In the genomic region with DNA sequence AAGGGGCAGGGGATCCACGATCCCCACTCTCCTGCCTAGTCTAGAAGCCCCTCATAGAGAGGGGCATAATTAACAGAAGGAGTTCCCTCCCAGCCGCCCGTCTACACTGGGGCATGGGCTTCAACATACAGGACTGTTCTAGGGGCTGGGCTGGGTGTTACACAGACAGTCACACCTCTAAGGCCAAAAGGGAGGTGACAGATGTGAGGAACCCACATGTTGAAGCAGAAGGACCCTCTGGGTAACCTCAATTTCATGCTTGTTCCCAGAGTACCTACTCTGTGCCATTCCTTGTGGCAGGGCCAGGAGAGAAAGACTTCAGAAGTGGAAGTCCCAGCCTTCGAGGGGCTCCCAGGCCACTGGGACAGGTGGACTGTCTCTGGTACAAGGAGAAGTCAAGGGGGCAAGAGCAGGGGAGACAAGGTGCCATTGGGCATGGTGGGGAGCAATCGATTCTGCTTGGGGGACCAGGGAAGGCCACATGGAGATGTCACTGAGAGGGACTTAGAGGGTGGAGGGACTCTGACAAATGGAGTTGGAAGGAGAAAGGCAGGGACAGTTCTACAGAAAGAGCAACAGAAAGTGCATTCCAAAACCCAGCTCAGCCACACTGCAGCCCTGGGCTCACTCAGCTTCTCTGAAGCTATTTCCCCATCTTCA, we compare ENCODE assay signal across 14 cellular contexts.
"Had no signal": no experiment of that assay in that cellular context is flagged by ENCODE, and none has a peak within 500 bp of the region (broad histone marks: within the 10 kb centered on the region; RNA-seq: fewer than 3 reads in every experiment).

No MANE protein-coding gene starts in this region.

- DNase-seq: activated CD8-positive, alpha-beta memory T cell treated with anti-CD3 and anti-CD28 coated beads, Interleukin-2, amount 10 ng/mL, durations not matched to agents 7 days and 5 days; activated naive CD4-positive, alpha-beta T cell; activated naive CD8-positive, alpha-beta T cell treated with anti-CD3 and anti-CD28 coated beads, Interleukin-2, amount 50 U/mL, for 24 hours; activated T-cell treated with anti-CD3 and anti-CD28 coated beads, Interleukin-2, amount 50 U/mL, for 72 hours; central memory CD4-positive, alpha-beta T cell; left colon; stimulated activated CD4-positive, alpha-beta T cell treated with anti-CD3 and anti-CD28 coated beads, Interleukin-2, amount 100 ng/mL, for 48 hours; stimulated activated naive CD4-positive, alpha-beta T cell treated with Interleukin-2 at 50 U/mL for 16 hours had no signal

- H3K9me3 ChIP-seq: neutrophil, right lobe of liver, thoracic aorta had no signal

- H3K4me3 Mint-ChIP-seq: activated CD8-positive, alpha-beta memory T cell treated with anti-CD3 and anti-CD28 coated beads, Interleukin-2, amount 10 ng/mL, durations not matched to agents 7 days and 5 days; activated naive CD8-positive, alpha-beta T cell treated with anti-CD3 and anti-CD28 coated beads, Interleukin-2, amount 50 U/mL, for 24 hours; activated T-cell treated with anti-CD3 and anti-CD28 coated beads, Interleukin-2, amount 50 U/mL, for 72 hours; dendritic cell treated with granulocyte-macrophage colony-stimulating factor and Interleukin-4, amounts not matched to agents 40 ng/mL and 50 ng/mL, for 4 days had no signal

- H3K9me3 Mint-ChIP-seq: activated naive CD8-positive, alpha-beta T cell treated with anti-CD3 and anti-CD28 coated beads, Interleukin-2, amount 50 U/mL, for 24 hours; dendritic cell treated with granulocyte-macrophage colony-stimulating factor and Interleukin-4, amounts not matched to agents 40 ng/mL and 50 ng/mL, for 4 days had no signal

- H3K27ac Mint-ChIP-seq: activated CD8-positive, alpha-beta memory T cell treated with anti-CD3 and anti-CD28 coated beads, Interleukin-2, amount 10 ng/mL, durations not matched to agents 7 days and 5 days; activated naive CD8-positive, alpha-beta T cell treated with anti-CD3 and anti-CD28 coated beads, Interleukin-2, amount 50 U/mL, for 24 hours; activated T-cell treated with anti-CD3 and anti-CD28 coated beads, Interleukin-2, amount 50 U/mL, for 72 hours; dendritic cell treated with granulocyte-macrophage colony-stimulating factor and Interleukin-4, amounts not matched to agents 40 ng/mL and 50 ng/mL, for 4 days; progenitor cell of endocrine pancreas had no signal

- H3K4me3 ChIP-seq: right lobe of liver, thoracic aorta had no signal

- H3K27ac ChIP-seq: neutrophil, right lobe of liver had no signal

- H3K27me3 ChIP-seq: right lobe of liver had no signal

- H3K27me3 Mint-ChIP-seq: activated naive CD8-positive, alpha-beta T cell treated with anti-CD3 and anti-CD28 coated beads, Interleukin-2, amount 50 U/mL, for 24 hours had no signal

- ATAC-seq: activated CD4-positive, CD25-positive, alpha-beta regulatory T cell treated with anti-CD3 and anti-CD28 coated beads, Interleukin-2, amount 50 U/mL, for 24 hours; activated CD8-positive, alpha-beta memory T cell treated with anti-CD3 and anti-CD28 coated beads, Interleukin-2, amount 10 ng/mL, durations not matched to agents 7 days and 5 days; activated naive CD8-positive, alpha-beta T cell treated with anti-CD3 and anti-CD28 coated beads, Interleukin-2, amount 50 U/mL, for 24 hours; activated T-cell treated with anti-CD3 and anti-CD28 coated beads, Interleukin-2, amount 50 U/mL, for 72 hours; left colon; right lobe of liver had no signal

- H3K36me3 ChIP-seq: neutrophil, right lobe of liver, thoracic aorta had no signal

- H3K36me3 Mint-ChIP-seq: activated CD8-positive, alpha-beta memory T cell treated with anti-CD3 and anti-CD28 coated beads, Interleukin-2, amount 10 ng/mL, durations not matched to agents 7 days and 5 days had no signal
